Comparison of ENCODE assay signal across 26 cellular contexts in genomic region chr10:128215733-128216132, GRCh38.
"Had no signal": no experiment of that assay in that cellular context is flagged by ENCODE, and none has a peak within 500 bp of the region (broad histone marks: within the 10 kb centered on the region; RNA-seq: fewer than 3 reads in every experiment).

No MANE protein-coding gene starts in this region.

- H3K9me3 ChIP-seq: ovary, psoas muscle, right lobe of liver, sigmoid colon, suprapubic skin, testis, tibial artery, transverse colon, upper lobe of right lung, uterus had no signal

- H3K27ac ChIP-seq: ovary, parathyroid adenoma, psoas muscle, right lobe of liver, sigmoid colon, suprapubic skin, testis, tibial artery, transverse colon, upper lobe of right lung, uterus had no signal

- H3K4me3 ChIP-seq: ovary, psoas muscle, right lobe of liver, sigmoid colon, suprapubic skin, testis, tibial artery, transverse colon, upper lobe of right lung, uterus had no signal

- H2AFZ ChIP-seq: parathyroid adenoma had no signal

- DNase-seq: naive thymus-derived CD4-positive, alpha-beta T cell; natural killer cell; occipital lobe; ovary; posterior cingulate gyrus; psoas muscle; right cardiac atrium; right lobe of liver; sigmoid colon; small intestine; stimulated activated CD4-positive, alpha-beta T cell treated with anti-CD3 and anti-CD28 coated beads, Interleukin-15, amount 100 ng/mL, for 24 hours; stimulated activated CD4-positive, alpha-beta T cell treated with anti-CD3 and anti-CD28 coated beads, Interleukin-2, amount 100 ng/mL, for 24 hours; stimulated activated CD4-positive, alpha-beta T cell treated with anti-CD3 and anti-CD28 coated beads, Interleukin-4, amount 100 ng/mL, for 1 hour; stimulated activated CD4-positive, alpha-beta T cell treated with anti-CD3 and anti-CD28 coated beads, Interleukin-4, amount 100 ng/mL, for 4 hours; stimulated activated CD8-positive, alpha-beta memory T cell treated with anti-CD3 and anti-CD28 coated beads, Interleukin-4, amount 100 ng/mL, for 48 hours; stimulated activated naive CD4-positive, alpha-beta T cell; stimulated activated naive CD8-positive, alpha-beta T cell treated with anti-CD3 and anti-CD28 coated beads, Interleukin-15, amount 100 ng/mL, for 72 hours; stimulated activated naive CD8-positive, alpha-beta T cell treated with anti-CD3 and anti-CD28 coated beads, Interleukin-15, Interleukin-2, amounts not matched to agents 100 U/mL and 50 U/mL, for 24 hours; substantia nigra; testis; tibial artery; transverse colon; upper lobe of right lung; uterus had no signal

- H3K79me2 ChIP-seq: parathyroid adenoma had no signal

- H3K9ac ChIP-seq: parathyroid adenoma had no signal

- H3K36me3 ChIP-seq: ovary, right lobe of liver, sigmoid colon, suprapubic skin, tibial artery, transverse colon, upper lobe of right lung, uterus had no signal

- FAIRE-seq: small intestine had no signal

- H3K27me3 ChIP-seq: ovary, right lobe of liver, sigmoid colon, suprapubic skin, testis, transverse colon, upper lobe of right lung, uterus had no signal

- H3K4me1 ChIP-seq: parathyroid adenoma, psoas muscle, right lobe of liver, upper lobe of right lung had no signal
